Comparison of ENCODE assay signal across 19 cellular contexts in genomic region chr4:48025005-48025404, GRCh38. TPM values are rescaled to one million over a fixed set of nuclear protein-coding genes. Genes with fewer than 3 reads are reported as not detected.
A peak's percentile ranks its signal among the peaks of the same experiment; 100 is the strongest.
DNase-seq lines count a peak whose midpoint lies in the region; ATAC-seq and TF ChIP-seq lines count a peak whose summit lies in the region.
"Had no signal": no experiment of that assay in that cellular context is flagged by ENCODE, and none has a peak within 500 bp of the region (broad histone marks: within the 10 kb centered on the region; RNA-seq: fewer than 3 reads in every experiment).

No MANE protein-coding gene starts in this region.

- H3K27ac Mint-ChIP-seq in mesothelial cell of epicardium = peak overlapping the region; percentile 85
- H3K27ac Mint-ChIP-seq in activated naive CD4-positive, alpha-beta T cell treated with anti-CD3 and anti-CD28 coated beads, Interleukin-2, amount 50 U/mL, for 72 hours = no peak overlapping the region
- H3K27ac Mint-ChIP-seq: activated CD8-positive, alpha-beta T cell treated with anti-CD3 and anti-CD28 coated beads for 36 hours; IgD-negative memory B cell had no signal

- H3K27me3 ChIP-seq in PC-3 (ENCODE audit: low read length) = no peaks in the 10 kb centered on the region

- peaks cover 25% of the 10 kb centered on the region for H3K36me3 Mint-ChIP-seq in mesothelial cell of epicardium
- peaks cover 12 to 19% of the 10 kb centered on the region in 2 donors for H3K36me3 Mint-ChIP-seq in activated naive CD4-positive, alpha-beta T cell treated with anti-CD3 and anti-CD28 coated beads, Interleukin-2, amount 50 U/mL, for 72 hours
- H3K36me3 Mint-ChIP-seq: IgD-negative memory B cell had no signal

- H3K79me2 ChIP-seq in PC-3 (ENCODE audit: low read length) = peaks cover 7% of the 10 kb centered on the region
- H3K79me2 ChIP-seq: parathyroid adenoma had no signal

- DNase-seq in EH (ENCODE audit: low read depth) (peak; percentile 49), NCI-H345 treated with DMSO at 0.1 percent for 48 hours (lab: John Stamatoyannopoulos, UW; ENCODE audit: unreplicated experiment) (peak; percentile 22), choroid plexus epithelial cell (ENCODE audit: low read depth) (peak; percentile 59), mesothelial cell of epicardium (ENCODE audit: low spot score in 2 of 2, unreplicated experiment in 2 of 2) (no peak), GM19240 (ENCODE audit: insufficient read length, low spot score) (no peak), NCI-H1105 treated with DMSO at 0.1 percent for 48 hours (lab: John Stamatoyannopoulos, UW) (no peak), PC-3 (no peak)
- no peak for DNase-seq in activated naive CD4-positive, alpha-beta T cell treated with anti-CD3 and anti-CD28 coated beads, Interleukin-2, amount 50 U/mL, for 72 hours (ENCODE audit: low spot score in 2 of 2)
- DNase-seq: activated CD8-positive, alpha-beta T cell treated with anti-CD3 and anti-CD28 coated beads for 36 hours; activated effector memory CD4-positive, alpha-beta T cell treated with anti-CD3 and anti-CD28 coated beads, Interleukin-2, amount 50 U/mL, for 16 hours; central memory CD4-positive, alpha-beta T cell; DMS79 treated with DMSO at 0.1 percent for 48 hours; NCI-H1436; NCI-H82; stimulated activated CD4-positive, alpha-beta T cell treated with anti-CD3 and anti-CD28 coated beads, Interleukin-2, amount 100 ng/mL, for 24 hours had no signal

- peaks cover 26% of the 10 kb centered on the region for H3K36me3 ChIP-seq in PC-3 (ENCODE audit: low read depth, low read length)

- no peak overlapping the region for H2AFZ ChIP-seq in PC-3 (ENCODE audit: low read length)
- H2AFZ ChIP-seq: parathyroid adenoma had no signal

- no peaks in the 10 kb centered on the region for H3K9me2 ChIP-seq in PC-3 (replicated peaks; ENCODE audit: low read length)

- no peak overlapping the region for H3K4me3 Mint-ChIP-seq in mesothelial cell of epicardium
- H3K4me3 Mint-ChIP-seq: activated CD8-positive, alpha-beta T cell treated with anti-CD3 and anti-CD28 coated beads for 36 hours; IgD-negative memory B cell had no signal

- H3K9me3 Mint-ChIP-seq in mesothelial cell of epicardium = peaks cover 4% of the 10 kb centered on the region
- H3K9me3 Mint-ChIP-seq in activated naive CD4-positive, alpha-beta T cell treated with anti-CD3 and anti-CD28 coated beads, Interleukin-2, amount 50 U/mL, for 72 hours = no peaks in the 10 kb centered on the region
- H3K9me3 Mint-ChIP-seq: activated CD8-positive, alpha-beta T cell treated with anti-CD3 and anti-CD28 coated beads for 36 hours had no signal

- H4K20me1 ChIP-seq in PC-3 (ENCODE audit: low read length) = no peaks in the 10 kb centered on the region

- H3F3A ChIP-seq in PC-3 (ENCODE audit: low read length, unreplicated experiment) = no peaks in the 10 kb centered on the region

- H3K27ac ChIP-seq in PC-3 (ENCODE audit: low read length) = no peak overlapping the region
- H3K27ac ChIP-seq: epithelial cell of prostate, parathyroid adenoma had no signal

- BruUV-seq in PC-3 (replicated peaks; lab: Mats Ljungman, UMichigan) = no TSS peak

- intact Hi-C loops in PC-3 (cut with micrococcal nuclease) = no loop called here

- H3K4me1 ChIP-seq in PC-3 (ENCODE audit: insufficient read depth, low read length) = no peaks in the 10 kb centered on the region
- H3K4me1 ChIP-seq: parathyroid adenoma had no signal

- H3K4me3 ChIP-seq in choroid plexus epithelial cell (ENCODE audit: low read depth, low read length) = no peak overlapping the region
- no peak overlapping the region for H3K4me3 ChIP-seq in PC-3 (ENCODE audit: low read length)
- H3K4me3 ChIP-seq: GM12878 had no signal

- POLR2A ChIA-PET in PC-3 (lab: Charles Lee; ENCODE audit: unreplicated experiment) = no interaction called here

- H3K9me3 ChIP-seq in PC-3 (ENCODE audit: low read length) = no peaks in the 10 kb centered on the region

- CTCF ChIA-PET in PC-3 (lab: Charles Lee) = no interaction called here

- no peak overlapping the region for H3K4me2 ChIP-seq in PC-3 (ENCODE audit: low read length)

- no peak for TF ChIP-seq CTCF in choroid plexus epithelial cell (conservative IDR thresholded peaks at IDR 0.05; ENCODE audit: low read depth, low read length)
- TF ChIP-seq CTCF in mesothelial cell of epicardium (IDR thresholded peaks at IDR 0.05; ENCODE audit: unreplicated experiment) = no peak
- no peak for TF ChIP-seq CTCF in PC-3 (conservative IDR thresholded peaks at IDR 0.05; ENCODE audit: low read depth, low read length)

- H3K9ac ChIP-seq in PC-3 (ENCODE audit: low read length) = no peak overlapping the region
- H3K9ac ChIP-seq: parathyroid adenoma had no signal

- ATAC-seq in activated naive CD4-positive, alpha-beta T cell treated with anti-CD3 and anti-CD28 coated beads, Interleukin-2, amount 50 U/mL, for 72 hours = no peak
- no peak; the same call in 1 of the 2 replicates for ATAC-seq in PC-3
- ATAC-seq: activated CD8-positive, alpha-beta T cell treated with anti-CD3 and anti-CD28 coated beads for 36 hours; GM12878 had no signal

- no peaks in the 10 kb centered on the region for H3K27me3 Mint-ChIP-seq in mesothelial cell of epicardium (ENCODE audit: low read depth)

- peaks cover 21% of the 10 kb centered on the region for H3K4me1 Mint-ChIP-seq in mesothelial cell of epicardium

RNA-seq across cellular contexts. Expression of gene NIPAL1, which starts 8.4 kb away (rescaled TPM):
- 12.1 to 13.4 TPM (median 13.3 TPM) in 3 replicates for total RNA-seq in mesothelial cell of epicardium
- 1 to 10 TPM; 1.3 to 3.9 TPM for total RNA-seq in activated naive CD4-positive, alpha-beta T cell treated with anti-CD3 and anti-CD28 coated beads, Interleukin-2, amount 50 U/mL, for 72 hours
- total RNA-seq in PC-3 (2014; rRNA removed) = 5.9 and 7.3 TPM in 2 replicates

RNA-seq across cellular contexts. Expression of gene CNGA1, which starts 8.5 kb away (rescaled TPM):
- 3.9 to 4.7 TPM (median 4.6 TPM) in 3 replicates for total RNA-seq in mesothelial cell of epicardium
- under 1 TPM; 0.27 to 0.55 TPM for total RNA-seq in activated naive CD4-positive, alpha-beta T cell treated with anti-CD3 and anti-CD28 coated beads, Interleukin-2, amount 50 U/mL, for 72 hours
- total RNA-seq in PC-3 (2014; rRNA removed) = 0.29 and 1.1 TPM in 2 replicates

Comparison
In these comparisons a context has a peak if more than half of its experiments do, and no peak if none do; other contexts are left out.
1. DNase-seq: peak in EH (single experiment), NCI-H345 treated with DMSO at 0.1 percent for 48 hours (single experiment) and choroid plexus epithelial cell (single experiment); none in mesothelial cell of epicardium (0 of 2), GM19240 (single experiment), NCI-H1105 treated with DMSO at 0.1 percent for 48 hours (single experiment), activated naive CD4-positive, alpha-beta T cell treated with anti-CD3 and anti-CD28 coated beads, Interleukin-2, amount 50 U/mL, for 72 hours (0 of 2) and PC-3 (single experiment).